31 cellular contexts compared by ENCODE assay signal in genomic region chr1:103569493-103569892, GRCh38. TPM values are rescaled to one million over a fixed set of nuclear protein-coding genes. Genes with fewer than 3 reads are reported as not detected.
DNase-seq lines count a peak whose midpoint lies in the region; FAIRE-seq and TF ChIP-seq lines count a peak whose summit lies in the region.
"Had no signal": no experiment of that assay in that cellular context is flagged by ENCODE, and none has a peak within 500 bp of the region (broad histone marks: within the 10 kb centered on the region; RNA-seq: fewer than 3 reads in every experiment).

No MANE protein-coding gene starts in this region.

- no peak overlapping the region for H3K4me2 ChIP-seq in H1 (ENCODE audit: insufficient read depth in 1 of 2, low read depth in 2 of 2, low read length in 2 of 2)
- no peak overlapping the region for H3K4me2 ChIP-seq in mesenchymal stem cell (ENCODE audit: low read length, poor library complexity, severe bottlenecking)
- H3K4me2 ChIP-seq in osteoblast (ENCODE audit: insufficient read depth, low read length) = no peak overlapping the region
- H3K4me2 ChIP-seq: BLaER1 had no signal

- H3K27me3 ChIP-seq in H1 (replicated peaks in 1 of 4; ENCODE audit: control insufficient read depth in 3 of 4, extremely low read depth in 1 of 4, insufficient read depth in 3 of 4, low read length in 3 of 4) = no peaks in the 10 kb centered on the region
- no peaks in the 10 kb centered on the region for H3K27me3 ChIP-seq in mesenchymal stem cell (ENCODE audit: control insufficient read depth in 1 of 2, insufficient read depth in 1 of 2, low read length in 2 of 2)
- H3K27me3 ChIP-seq in osteoblast (ENCODE audit: insufficient read depth, low read length) = no peaks in the 10 kb centered on the region
- H3K27me3 ChIP-seq in testis = no peaks in the 10 kb centered on the region
- H3K27me3 ChIP-seq: BE2C, BLaER1 had no signal

- no peak overlapping the region for H3K4me3 ChIP-seq in H1 (ENCODE audit: extremely low read depth in 1 of 4, insufficient read depth in 2 of 4, low read depth in 3 of 4, low read length in 4 of 4)
- H3K4me3 ChIP-seq in mesenchymal stem cell (ENCODE audit: insufficient read depth in 1 of 2, low read depth in 1 of 2, low read length in 2 of 2) = peak overlapping the region in 1 of 2 experiments; percentile 2
- H3K4me3 ChIP-seq in osteoblast (ENCODE audit: insufficient read depth, low read length) = no peak overlapping the region
- no peak overlapping the region for H3K4me3 ChIP-seq in kidney (ENCODE audit: low read length in 2 of 2)
- no peak overlapping the region for H3K4me3 ChIP-seq in testis
- H3K4me3 ChIP-seq: BLaER1, GM12878 had no signal

- TF ChIP-seq POLR2A in H1 (IDR thresholded peaks at IDR 0.05; ENCODE audit: control extremely low read depth in 1 of 2, low read depth in 2 of 2, low read length in 2 of 2) (no peak), testis (IDR thresholded peaks at IDR 0.05) (no peak)

- H2BK20ac ChIP-seq in H1 (ENCODE audit: low read length) = no peak overlapping the region

- 97% methylated on average over 7 of the region's 7 CpGs; no CpG with 5 or more reads in 1 of the 2 experiments for WGBS in H1 (ENCODE audit: extremely low coverage in 1 of 2, insufficient coverage in 1 of 2, insufficient read length in 1 of 2, insufficient replicate concordance in 2 of 2, low coverage in 1 of 2, low lambda C conversion rate in 2 of 2, missing lambda C conversion rate in 1 of 2), 2 experiments
- 95% methylated on average over 7 of the region's 7 CpGs for WGBS in mesenchymal stem cell
- 93 to 94% methylated on average over 4 to 7 of the region's 7 CpGs for WGBS in testis, 2 donors

- no peak overlapping the region for H4K5ac ChIP-seq in H1 (ENCODE audit: insufficient read length, low read depth, low read length)

- H4K20me1 ChIP-seq in H1 (replicated peaks in 1 of 2; ENCODE audit: control insufficient read depth in 1 of 2, insufficient read depth in 2 of 2, low read length in 2 of 2) (no peaks in the 10 kb centered on the region), osteoblast (ENCODE audit: insufficient read depth, low read length) (no peaks in the 10 kb centered on the region)
- H4K20me1 ChIP-seq: BLaER1 had no signal

- TF ChIP-seq EP300 in H1 (IDR thresholded peaks at IDR 0.05; ENCODE audit: borderline replicate concordance in 1 of 2, low read depth in 2 of 2, low read length in 2 of 2) = no peak

- intact Hi-C loops in kidney (cut with DNase I) = no loop called here
- intact Hi-C loops in testis (cut with DNase I; ENCODE audit: low total_unique reads) = no loop called here

- H3K23ac ChIP-seq in H1 (ENCODE audit: insufficient read length) (no peak overlapping the region), mesenchymal stem cell (ENCODE audit: low read length in 2 of 2) (no peak overlapping the region)

- H2AFZ ChIP-seq in H1 (ENCODE audit: low read length) = no peak overlapping the region
- H2AFZ ChIP-seq in mesenchymal stem cell (ENCODE audit: low read depth, low read length) = no peak overlapping the region
- H2AFZ ChIP-seq in osteoblast (ENCODE audit: low read length) = no peak overlapping the region

- no peaks in the 10 kb centered on the region for H3K23me2 ChIP-seq in H1 (ENCODE audit: low read depth, low read length)

- no peak overlapping the region for H2BK5ac ChIP-seq in H1 (ENCODE audit: low read depth, low read length)
- H2BK5ac ChIP-seq in mesenchymal stem cell (ENCODE audit: low read depth, low read length, poor library complexity, severe bottlenecking) = no peak overlapping the region

- H4K91ac ChIP-seq in H1 (replicated peaks; ENCODE audit: insufficient read length, low read length) (no peak overlapping the region), mesenchymal stem cell (ENCODE audit: low read length) (peak overlapping the region; percentile 47)

- TF ChIP-seq CTCF in H1 (IDR thresholded peaks at IDR 0.05; ENCODE audit: control extremely low read depth in 1 of 3, insufficient read depth in 1 of 3, low read depth in 1 of 3, low read length in 3 of 3) (no peak), osteoblast (IDR thresholded peaks at IDR 0.05; ENCODE audit: extremely low read depth, low read depth, low read length) (no peak), kidney (IDR thresholded peaks at IDR 0.05; ENCODE audit: borderline replicate concordance, extremely low read depth, insufficient read depth) (no peak), testis (IDR thresholded peaks at IDR 0.05) (no peak)

- TF ChIP-seq RAD21 in H1 (IDR thresholded peaks at IDR 0.05 in 1 of 2, conservative IDR thresholded peaks at IDR 0.05 in 1 of 2; ENCODE audit: low read depth in 2 of 2, low read length in 2 of 2) = no peak

- H2BK120ac ChIP-seq in H1 (replicated peaks; ENCODE audit: low read depth, low read length) (no peak overlapping the region), mesenchymal stem cell (ENCODE audit: low read depth, low read length) (no peak overlapping the region)

- H2BK12ac ChIP-seq in H1 (ENCODE audit: low read depth, low read length) (no peak overlapping the region), mesenchymal stem cell (ENCODE audit: low read length in 2 of 2) (no peak overlapping the region)

- CTCF ChIA-PET in H1 (lab: Charles Lee; ENCODE audit: partially characterized antibody) = no interaction called here

- DNase-seq in H1 (ENCODE audit: low read depth in 1 of 2, low spot score in 2 of 2) (no peak), mesenchymal stem cell (no peak), osteoblast (ENCODE audit: insufficient read length, low spot score, missing footprints) (peak; percentile 13), NCI-H2029 treated with DMSO at 0.1 percent for 48 hours (lab: John Stamatoyannopoulos, UW) (no peak), kidney (no peak), testis (no peak)
- DNase-seq: 8988T; ACHN; BE2C; C1 segment of cervical spinal cord; CD4-positive, alpha-beta memory T cell; CD4-positive, CD25-positive, alpha-beta regulatory T cell; CD8-positive, alpha-beta memory T cell; COR-L47; DMS 273 treated with DMSO at 0.1 percent for 48 hours; DMS153; DMS53; DMS79; DND-41; EL; GDM1 had no signal

- FAIRE-seq in H1 (lab: Jason Lieb, UNC) = no peak
- FAIRE-seq in kidney (lab: Jason Lieb, UNC) = no peak
- FAIRE-seq: A204.1, GM12878, GM12892, GM18507 had no signal

- H3K14ac ChIP-seq in H1 (ENCODE audit: insufficient read length) (no peak overlapping the region), mesenchymal stem cell (ENCODE audit: low read length in 2 of 2) (no peak overlapping the region)

- H3K4ac ChIP-seq in H1 (replicated peaks; ENCODE audit: insufficient read length, low read depth, low read length) = peak overlapping the region; percentile 69
- no peak overlapping the region for H3K4ac ChIP-seq in mesenchymal stem cell (ENCODE audit: low read depth in 1 of 2, low read length in 2 of 2)

- no peaks in the 10 kb centered on the region for H3K36me3 ChIP-seq in H1 (ENCODE audit: control insufficient read depth in 2 of 4, insufficient read depth in 4 of 4, low read length in 3 of 4)
- peaks cover 0 to 15% of the 10 kb centered on the region in 2 experiments for H3K36me3 ChIP-seq in mesenchymal stem cell (ENCODE audit: control insufficient read depth in 1 of 2, insufficient read depth in 2 of 2, low read depth in 1 of 2, low read length in 2 of 2)
- no peaks in the 10 kb centered on the region for H3K36me3 ChIP-seq in osteoblast (ENCODE audit: insufficient read depth, low read length)
- H3K36me3 ChIP-seq in kidney (ENCODE audit: control insufficient read depth in 1 of 2, insufficient read depth in 2 of 2, low read length in 2 of 2) = no peaks in the 10 kb centered on the region
- no peaks in the 10 kb centered on the region for H3K36me3 ChIP-seq in testis (ENCODE audit: low read depth, missing control alignments)
- H3K36me3 ChIP-seq: BE2C had no signal

- H3K27ac ChIP-seq in H1 (ENCODE audit: low read depth, low read length) = no peak overlapping the region
- H3K27ac ChIP-seq in mesenchymal stem cell (ENCODE audit: low read length, poor library complexity, severe bottlenecking) = no peak overlapping the region
- H3K27ac ChIP-seq in osteoblast (ENCODE audit: low read depth, low read length) = no peak overlapping the region
- no peak overlapping the region for H3K27ac ChIP-seq in kidney (ENCODE audit: low read depth in 2 of 2, low read length in 2 of 2)
- no peak overlapping the region for H3K27ac ChIP-seq in testis
- H3K27ac ChIP-seq: BLaER1 had no signal

- H2BK15ac ChIP-seq in H1 (ENCODE audit: low read length) = no peak overlapping the region
- H2BK15ac ChIP-seq in mesenchymal stem cell (ENCODE audit: low read depth, poor library complexity, severe bottlenecking) = no peak overlapping the region

- no peaks in the 10 kb centered on the region for H3K4me1 ChIP-seq in H1 (replicated peaks in 1 of 4; ENCODE audit: control insufficient read depth in 3 of 4, insufficient read depth in 4 of 4, low read length in 3 of 4)
- no peaks in the 10 kb centered on the region for H3K4me1 ChIP-seq in mesenchymal stem cell (ENCODE audit: control insufficient read depth, insufficient read depth, low read depth, low read length)
- H3K4me1 ChIP-seq in osteoblast (ENCODE audit: insufficient read depth, low read length) = no peaks in the 10 kb centered on the region
- no peaks in the 10 kb centered on the region for H3K4me1 ChIP-seq in kidney (ENCODE audit: control insufficient read depth in 1 of 2, insufficient read depth in 1 of 2, low read depth in 1 of 2, low read length in 2 of 2)
- no peaks in the 10 kb centered on the region for H3K4me1 ChIP-seq in testis
- H3K4me1 ChIP-seq: BE2C, BLaER1 had no signal

- H3K79me2 ChIP-seq in H1 (ENCODE audit: control insufficient read depth in 1 of 2, insufficient read depth in 2 of 2, low read length in 2 of 2) (no peaks in the 10 kb centered on the region), osteoblast (ENCODE audit: insufficient read depth, low read length) (no peaks in the 10 kb centered on the region)

- H3K79me1 ChIP-seq in H1 (ENCODE audit: low read depth, low read length) (no peaks in the 10 kb centered on the region), mesenchymal stem cell (replicated peaks; ENCODE audit: low read length, poor library complexity, severe bottlenecking) (no peaks in the 10 kb centered on the region)

- H3K9me3 ChIP-seq in H1 (ENCODE audit: insufficient read depth in 2 of 2, low read depth in 1 of 2, low read length in 1 of 2) (peaks cover 0 to 5% of the 10 kb centered on the region in 2 experiments; a peak in 1 of 4 replicates), mesenchymal stem cell (ENCODE audit: control insufficient read depth, low read length) (no peaks in the 10 kb centered on the region), osteoblast (ENCODE audit: low read depth, low read length) (no peaks in the 10 kb centered on the region), kidney (ENCODE audit: control insufficient read depth in 1 of 2, low read length in 2 of 2) (no peaks in the 10 kb centered on the region), testis (no peaks in the 10 kb centered on the region)
- H3K9me3 ChIP-seq: BE2C, BLaER1 had no signal

- POLR2A ChIA-PET in H1 (lab: Charles Lee; ENCODE audit: partially characterized antibody) = no interaction called here

- no peak overlapping the region for H3K18ac ChIP-seq in H1 (ENCODE audit: extremely low read depth, low read length)
- no peak overlapping the region for H3K18ac ChIP-seq in mesenchymal stem cell (ENCODE audit: low read depth in 1 of 2, low read length in 2 of 2)

- no peak overlapping the region for H3K9ac ChIP-seq in H1 (replicated peaks in 1 of 4; ENCODE audit: extremely low read depth in 1 of 4, low read depth in 3 of 4, low read length in 3 of 4)
- H3K9ac ChIP-seq in mesenchymal stem cell (ENCODE audit: low read length) = no peak overlapping the region
- no peak overlapping the region for H3K9ac ChIP-seq in kidney (ENCODE audit: low read length in 2 of 2)
- H3K9ac ChIP-seq: BLaER1 had no signal

- H2AK5ac ChIP-seq in H1 (ENCODE audit: low read depth, low read length) (no peak overlapping the region), mesenchymal stem cell (ENCODE audit: low read length, severe bottlenecking) (no peak overlapping the region)

- H4K8ac ChIP-seq in H1 (ENCODE audit: extremely low read depth, insufficient read depth, low read length) (no peak overlapping the region), mesenchymal stem cell (ENCODE audit: low read length) (no peak overlapping the region)

- no peak overlapping the region for H3K56ac ChIP-seq in H1 (replicated peaks; ENCODE audit: insufficient read length, low read depth, low read length)

RNA-seq across cellular contexts. Expression of gene AMY2B, which starts 1.9 kb away (rescaled TPM):
- 2.0 and 2.1 TPM in 2 replicates for total RNA-seq in H1 (2021; fragmentation: NEBNext Ultra II Directional; extraction: Animal tissue kit (Norgen Biotek cat#: 25700))
- polyA plus RNA-seq in H1 (2011; rRNA removed) (1.2 and 2.0 TPM in 2 replicates), kidney (ENCODE audit: insufficient read depth, low read depth, low replicate concordance) (26.5 TPM), testis (ENCODE audit: insufficient read depth, low read depth, low replicate concordance) (6.6 TPM)
- 3.7 TPM for polyA plus RNA-seq in H1 (2011; cell fraction: cytosol; rRNA removed)
- polyA plus RNA-seq in H1 (2011; cell fraction: nucleus; rRNA removed) = 4.2 TPM
- polyA plus RNA-seq in H1 (2012, experiment 1 of 2) = 2.0 to 3.2 TPM (median 2.8 TPM) in 4 replicates
- 0.30 TPM for polyA plus RNA-seq in H1 (2012, experiment 2 of 2)
- polyA plus RNA-seq in H1 (2013, experiment 1 of 2) = 2.3 TPM
- 1.5 TPM for polyA plus RNA-seq in H1 (2013, experiment 2 of 2)
- polyA minus RNA-seq in H1 (2011; rRNA and poly(A)+ RNA removed) = 1.8 TPM in 2 replicates
- polyA minus RNA-seq in H1 (2011; cell fraction: cytosol; rRNA and poly(A)+ RNA removed) = 1.1 TPM
- polyA minus RNA-seq in H1 (2011; cell fraction: nucleus; rRNA and poly(A)+ RNA removed) = 5.2 TPM
- 0.77 TPM for polyA plus RNA-seq in mesenchymal stem cell (2013, experiment 1 of 2)
- polyA plus RNA-seq in mesenchymal stem cell (2013, experiment 2 of 2) = 0.71 TPM
- total RNA-seq in osteoblast (6.2 and 6.8 TPM in 2 replicates), kidney (31.1 TPM), testis (10 to 100 TPM; 16.0 to 19.4 TPM)

RNA-seq across cellular contexts. Expression of gene RNPC3, which starts 44.0 kb away (rescaled TPM):
- 12.0 and 12.8 TPM in 2 replicates for total RNA-seq in H1 (2021; fragmentation: NEBNext Ultra II Directional; extraction: Animal tissue kit (Norgen Biotek cat#: 25700))
- 10.8 and 10.9 TPM in 2 replicates for polyA plus RNA-seq in H1 (2011; rRNA removed)
- 15.7 TPM for polyA plus RNA-seq in H1 (2011; cell fraction: cytosol; rRNA removed)
- 46.2 TPM for polyA plus RNA-seq in H1 (2011; cell fraction: nucleus; rRNA removed)
- polyA plus RNA-seq in H1 (2012, experiment 1 of 2) = 9.5 to 14.1 TPM (median 10.6 TPM) in 4 replicates
- polyA plus RNA-seq in H1 (2012, experiment 2 of 2) = 1.0 TPM
- polyA plus RNA-seq in H1 (2013, experiment 1 of 2) = 35.3 TPM
- 30.4 TPM for polyA plus RNA-seq in H1 (2013, experiment 2 of 2)
- 21.8 and 22.2 TPM in 2 replicates for polyA minus RNA-seq in H1 (2011; rRNA and poly(A)+ RNA removed)
- polyA minus RNA-seq in H1 (2011; cell fraction: cytosol; rRNA and poly(A)+ RNA removed) = 10.0 TPM
- 60.9 TPM for polyA minus RNA-seq in H1 (2011; cell fraction: nucleus; rRNA and poly(A)+ RNA removed)
- 17.3 TPM for polyA plus RNA-seq in mesenchymal stem cell (2013, experiment 1 of 2)
- 14.9 TPM for polyA plus RNA-seq in mesenchymal stem cell (2013, experiment 2 of 2)
- 18.5 and 23.3 TPM in 2 replicates for total RNA-seq in osteoblast
- total RNA-seq in kidney = 40.5 TPM
- 19.8 TPM for polyA plus RNA-seq in kidney (ENCODE audit: insufficient read depth, low read depth, low replicate concordance)
- total RNA-seq in testis = 10 to 100 TPM; 48.6 to 62.0 TPM
- polyA plus RNA-seq in testis (ENCODE audit: insufficient read depth, low read depth, low replicate concordance) = 18.7 TPM

RNA-seq across cellular contexts. Expression of gene AMY2A, which starts 47.7 kb away (rescaled TPM):
- not detected in 2 replicates for total RNA-seq in H1 (2021; fragmentation: NEBNext Ultra II Directional; extraction: Animal tissue kit (Norgen Biotek cat#: 25700))
- polyA plus RNA-seq in H1 (2011; rRNA removed) (not detected in 2 replicates), kidney (ENCODE audit: insufficient read depth, low read depth, low replicate concordance) (0.26 TPM), testis (ENCODE audit: insufficient read depth, low read depth, low replicate concordance) (0.63 TPM)
- polyA plus RNA-seq in H1 (2011; cell fraction: cytosol; rRNA removed) = not detected
- polyA plus RNA-seq in H1 (2011; cell fraction: nucleus; rRNA removed) = not detected
- not detected in 4 replicates for polyA plus RNA-seq in H1 (2012, experiment 1 of 2)
- polyA plus RNA-seq in H1 (2012, experiment 2 of 2) = not detected
- not detected for polyA plus RNA-seq in H1 (2013, experiment 1 of 2)
- polyA plus RNA-seq in H1 (2013, experiment 2 of 2) = not detected
- polyA minus RNA-seq in H1 (2011; rRNA and poly(A)+ RNA removed) = not detected in 2 replicates
- polyA minus RNA-seq in H1 (2011; cell fraction: cytosol; rRNA and poly(A)+ RNA removed) = not detected
- polyA minus RNA-seq in H1 (2011; cell fraction: nucleus; rRNA and poly(A)+ RNA removed) = not detected
- polyA plus RNA-seq in mesenchymal stem cell (2013, experiment 1 of 2) = not detected
- polyA plus RNA-seq in mesenchymal stem cell (2013, experiment 2 of 2) = not detected
- total RNA-seq in osteoblast (not detected in 2 replicates), kidney (not detected), testis (under 1 TPM; 0.24 to 0.99 TPM)
- total RNA-seq: A673; CD4-positive, alpha-beta memory T cell; CD4-positive, CD25-positive, alpha-beta regulatory T cell; CD8-positive, alpha-beta memory T cell; Daoy; G401; GM12878 had no signal
- polyA plus RNA-seq: AG04450; CD14-positive monocyte; CD4-positive, alpha-beta memory T cell; CD4-positive, CD25-positive, alpha-beta regulatory T cell; CD8-positive, alpha-beta memory T cell; GM12878 had no signal
